ENCODE assay signal across 4 cellular contexts in the genomic region with DNA sequence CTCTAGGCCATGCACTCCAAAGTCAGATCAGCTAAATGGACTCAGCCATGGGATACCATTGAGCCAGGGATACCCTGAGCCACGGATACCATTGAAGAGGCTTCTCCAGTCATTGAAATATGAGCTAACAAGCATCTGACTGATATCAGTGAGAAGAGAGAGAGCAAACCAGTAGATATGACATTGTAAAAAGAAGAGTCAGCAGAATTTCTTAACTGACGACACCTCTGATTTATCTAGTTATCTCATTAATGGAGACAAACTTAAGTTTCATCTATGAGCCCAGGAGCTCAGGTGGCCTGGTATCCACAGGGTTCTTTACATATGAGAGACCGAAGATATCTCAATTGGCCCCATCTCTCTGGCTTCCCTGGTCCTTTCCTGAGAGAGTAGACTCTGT.
TF ChIP-seq lines count a peak whose summit lies in the region.

No MANE protein-coding gene starts in this region.

TF ChIP-seq in HepG2, 621 proteins besides CTCF, POLR2A, EP300 and RAD21:
- TF ChIP-seq, protein P1, sequence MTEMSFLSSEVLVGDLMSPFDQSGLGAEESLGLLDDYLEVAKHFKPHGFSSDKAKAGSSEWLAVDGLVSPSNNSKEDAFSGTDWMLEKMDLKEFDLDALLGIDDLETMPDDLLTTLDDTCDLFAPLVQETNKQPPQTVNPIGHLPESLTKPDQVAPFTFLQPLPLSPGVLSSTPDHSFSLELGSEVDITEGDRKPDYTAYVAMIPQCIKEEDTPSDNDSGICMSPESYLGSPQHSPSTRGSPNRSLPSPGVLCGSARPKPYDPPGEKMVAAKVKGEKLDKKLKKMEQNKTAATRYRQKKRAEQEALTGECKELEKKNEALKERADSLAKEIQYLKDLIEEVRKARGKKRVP (CRISPR knock-in tag; IDR thresholded peaks at IDR 0.05) = no peak
- TF ChIP-seq ZBTB20 (CRISPR knock-in tag; IDR thresholded peaks at IDR 0.05; ENCODE audit: borderline replicate concordance, low read depth) (no peak), MAFK (conservative IDR thresholded peaks at IDR 0.05 in 1 of 2, IDR thresholded peaks at IDR 0.05 in 1 of 2; ENCODE audit: low read length in 2 of 2) (peak; percentile 83 to 93), MAFF (IDR thresholded peaks at IDR 0.05; ENCODE audit: low read depth, low read length) (peak; percentile 89), RBM22 (optimal IDR thresholded peaks at IDR 0.05; ENCODE audit: low read length) (no peak), ZFX (CRISPR knock-in tag; IDR thresholded peaks at IDR 0.05; ENCODE audit: low read depth) (no peak)

TF ChIP-seq in A549, 52 proteins besides CTCF, POLR2A, EP300 and RAD21:
- TF ChIP-seq MAFK (IDR thresholded peaks at IDR 0.05; ENCODE audit: partially characterized antibody) = peak; percentile 49
- no peak for TF ChIP-seq POLR2AphosphoS2 (conservative IDR thresholded peaks at IDR 0.05; ENCODE audit: low read length)

TF ChIP-seq in IMR-90, 13 proteins besides CTCF, POLR2A, EP300 and RAD21:
- TF ChIP-seq MAFK (IDR thresholded peaks at IDR 0.05; ENCODE audit: low read depth, low read length) (peak; percentile 63), MXI1 (IDR thresholded peaks at IDR 0.05; ENCODE audit: borderline replicate concordance, low read depth, low read length) (no peak), CEBPB (IDR thresholded peaks at IDR 0.05; ENCODE audit: low read depth, low read length) (no peak)
- TF ChIP-seq, protein P2, sequence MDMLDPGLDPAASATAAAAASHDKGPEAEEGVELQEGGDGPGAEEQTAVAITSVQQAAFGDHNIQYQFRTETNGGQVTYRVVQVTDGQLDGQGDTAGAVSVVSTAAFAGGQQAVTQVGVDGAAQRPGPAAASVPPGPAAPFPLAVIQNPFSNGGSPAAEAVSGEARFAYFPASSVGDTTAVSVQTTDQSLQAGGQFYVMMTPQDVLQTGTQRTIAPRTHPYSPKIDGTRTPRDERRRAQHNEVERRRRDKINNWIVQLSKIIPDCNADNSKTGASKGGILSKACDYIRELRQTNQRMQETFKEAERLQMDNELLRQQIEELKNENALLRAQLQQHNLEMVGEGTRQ (IDR thresholded peaks at IDR 0.05; ENCODE audit: low read depth, low read length) = no peak

TF ChIP-seq in K562, 482 proteins besides CTCF, POLR2A, EP300 and RAD21:
- TF ChIP-seq MAFK (IDR thresholded peaks at IDR 0.05; ENCODE audit: low read length) (peak; percentile 72), MAFG (tag; conservative IDR thresholded peaks at IDR 0.05) (peak; percentile 92), ZNF707 (CRISPR knock-in tag; conservative IDR thresholded peaks at IDR 0.05) (no peak), C11orf30 (IDR thresholded peaks at IDR 0.05; ENCODE audit: low read depth) (peak; percentile 84), ZNF316 (IDR thresholded peaks at IDR 0.05) (peak; percentile 92), MAFF (IDR thresholded peaks at IDR 0.05; ENCODE audit: low read length) (peak; percentile 73)
- TF ChIP-seq, protein P3, sequence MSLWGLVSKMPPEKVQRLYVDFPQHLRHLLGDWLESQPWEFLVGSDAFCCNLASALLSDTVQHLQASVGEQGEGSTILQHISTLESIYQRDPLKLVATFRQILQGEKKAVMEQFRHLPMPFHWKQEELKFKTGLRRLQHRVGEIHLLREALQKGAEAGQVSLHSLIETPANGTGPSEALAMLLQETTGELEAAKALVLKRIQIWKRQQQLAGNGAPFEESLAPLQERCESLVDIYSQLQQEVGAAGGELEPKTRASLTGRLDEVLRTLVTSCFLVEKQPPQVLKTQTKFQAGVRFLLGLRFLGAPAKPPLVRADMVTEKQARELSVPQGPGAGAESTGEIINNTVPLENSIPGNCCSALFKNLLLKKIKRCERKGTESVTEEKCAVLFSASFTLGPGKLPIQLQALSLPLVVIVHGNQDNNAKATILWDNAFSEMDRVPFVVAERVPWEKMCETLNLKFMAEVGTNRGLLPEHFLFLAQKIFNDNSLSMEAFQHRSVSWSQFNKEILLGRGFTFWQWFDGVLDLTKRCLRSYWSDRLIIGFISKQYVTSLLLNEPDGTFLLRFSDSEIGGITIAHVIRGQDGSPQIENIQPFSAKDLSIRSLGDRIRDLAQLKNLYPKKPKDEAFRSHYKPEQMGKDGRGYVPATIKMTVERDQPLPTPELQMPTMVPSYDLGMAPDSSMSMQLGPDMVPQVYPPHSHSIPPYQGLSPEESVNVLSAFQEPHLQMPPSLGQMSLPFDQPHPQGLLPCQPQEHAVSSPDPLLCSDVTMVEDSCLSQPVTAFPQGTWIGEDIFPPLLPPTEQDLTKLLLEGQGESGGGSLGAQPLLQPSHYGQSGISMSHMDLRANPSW (CRISPR knock-in tag; IDR thresholded peaks at IDR 0.05) = no peak
- TF ChIP-seq, protein P4, sequence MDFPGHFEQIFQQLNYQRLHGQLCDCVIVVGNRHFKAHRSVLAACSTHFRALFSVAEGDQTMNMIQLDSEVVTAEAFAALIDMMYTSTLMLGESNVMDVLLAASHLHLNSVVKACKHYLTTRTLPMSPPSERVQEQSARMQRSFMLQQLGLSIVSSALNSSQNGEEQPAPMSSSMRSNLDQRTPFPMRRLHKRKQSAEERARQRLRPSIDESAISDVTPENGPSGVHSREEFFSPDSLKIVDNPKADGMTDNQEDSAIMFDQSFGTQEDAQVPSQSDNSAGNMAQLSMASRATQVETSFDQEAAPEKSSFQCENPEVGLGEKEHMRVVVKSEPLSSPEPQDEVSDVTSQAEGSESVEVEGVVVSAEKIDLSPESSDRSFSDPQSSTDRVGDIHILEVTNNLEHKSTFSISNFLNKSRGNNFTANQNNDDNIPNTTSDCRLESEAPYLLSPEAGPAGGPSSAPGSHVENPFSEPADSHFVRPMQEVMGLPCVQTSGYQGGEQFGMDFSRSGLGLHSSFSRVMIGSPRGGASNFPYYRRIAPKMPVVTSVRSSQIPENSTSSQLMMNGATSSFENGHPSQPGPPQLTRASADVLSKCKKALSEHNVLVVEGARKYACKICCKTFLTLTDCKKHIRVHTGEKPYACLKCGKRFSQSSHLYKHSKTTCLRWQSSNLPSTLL (IDR thresholded peaks at IDR 0.05) = no peak
